8 cellular contexts compared by ENCODE assay signal in the genomic region with DNA sequence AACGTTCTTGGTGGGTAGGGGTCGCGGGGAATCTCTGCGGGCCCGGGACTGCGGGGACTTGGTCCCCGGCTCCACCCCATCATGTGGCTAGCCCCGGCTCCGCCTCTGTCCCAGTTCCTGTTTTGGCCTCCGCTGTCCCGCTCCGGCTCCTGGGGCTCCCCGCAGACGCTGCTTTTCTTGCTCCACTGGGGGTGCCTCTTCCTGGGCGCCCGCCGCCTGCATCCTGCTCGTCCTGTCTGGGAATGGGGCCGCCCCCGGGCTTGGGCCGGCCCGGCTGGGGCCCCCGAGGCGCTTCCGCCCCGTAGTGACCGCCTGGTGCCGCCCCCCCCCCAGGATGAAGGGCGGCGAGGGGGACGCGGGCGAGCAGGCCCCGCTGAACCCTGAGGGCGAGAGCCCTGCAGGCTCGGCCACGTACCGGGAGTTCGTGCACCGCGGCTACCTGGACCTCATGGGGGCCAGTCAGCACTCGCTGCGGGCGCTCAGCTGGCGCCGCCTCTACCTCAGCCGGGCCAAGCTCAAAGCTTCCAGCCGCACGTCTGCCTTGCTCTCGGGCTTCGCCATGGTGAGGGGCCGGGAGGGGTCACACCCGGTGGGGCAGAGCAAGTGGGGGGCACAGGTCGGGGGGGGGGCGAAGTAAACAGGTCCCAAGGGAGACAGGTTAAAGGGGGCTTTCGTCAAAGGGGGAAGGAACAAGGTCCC. TPM values are rescaled to one million over a fixed set of nuclear protein-coding genes. Genes with fewer than 3 reads are reported as not detected.
A peak's percentile ranks its signal among the peaks of the same experiment; 100 is the strongest.
DNase-seq lines count a peak whose midpoint lies in the region; ATAC-seq and TF ChIP-seq lines count a peak whose summit lies in the region.

TSS of gene ORAI3 (plus strand) at position 113 of the 699 bp plus-strand sequence. CDS start at position 335, 222 bp downstream.

- TF ChIP-seq CTCF in breast epithelium (IDR thresholded peaks at IDR 0.05) = no peak

- DNase-seq in DMS114 treated with DMSO at 0.1 percent for 48 hours (lab: John Stamatoyannopoulos, UW; ENCODE audit: unreplicated experiment) (peak; percentile 50), SKM-1 treated with dmso at 0.1 percent for 144 hours (lab: John Stamatoyannopoulos, UW; ENCODE audit: unreplicated experiment) (peak; percentile 88), breast epithelium (ENCODE audit: low spot score in 2 of 2) (peak; percentile 68 to 76), sciatic nerve (ENCODE audit: low spot score) (peak; percentile 90)

- H3K9me3 ChIP-seq in breast epithelium = no peaks in the 10 kb centered on the region
- no peaks in the 10 kb centered on the region for H3K9me3 ChIP-seq in iPS-18a (ENCODE audit: control insufficient read depth, low read depth, low read length)

- peak; percentile 56 for ATAC-seq in GM19438 (IDR thresholded peaks at IDR 0.05; ENCODE audit: low read depth, unreplicated experiment)
- peak; percentile 59 for ATAC-seq in HG03571 (IDR thresholded peaks at IDR 0.05; ENCODE audit: unreplicated experiment)
- ATAC-seq in sciatic nerve = peak; percentile 66
- ATAC-seq in HG02970 (IDR thresholded peaks at IDR 0.05; ENCODE audit: low FRiP score, unreplicated experiment) = no peak

- no peaks in the 10 kb centered on the region for H3K36me3 ChIP-seq in breast epithelium
- peaks cover 9% of the 10 kb centered on the region for H3K36me3 ChIP-seq in iPS-18a (ENCODE audit: control insufficient read depth, low read depth, low read length)

- TF ChIP-seq POLR2A in breast epithelium (IDR thresholded peaks at IDR 0.05) = no peak

- H3K4me3 ChIP-seq in breast epithelium = peak within 1 kb of the TSS; percentile 84 to 98 (median 98)
- peak within 1 kb of the TSS; percentile 91 for H3K4me3 ChIP-seq in iPS-18a (ENCODE audit: low read length)

- intact Hi-C loops in breast epithelium (cut with DNase I; ENCODE audit: low total_unique reads) (loop anchor here (10.0 kb wide), 1 partner anchor 86 kb away; the partner anchor contains the start of gene STX4), sciatic nerve (cut with DNase I) (no loop called here)

- peak within 1 kb of the TSS; percentile 93 for H3K9ac ChIP-seq in iPS-18a (ENCODE audit: low read length)

- H3K27ac ChIP-seq in breast epithelium (peak within 1 kb of the TSS; percentile 91 to 94), iPS-18a (ENCODE audit: low read length) (peak within 1 kb of the TSS; percentile 98)

- H3K27me3 ChIP-seq in breast epithelium (no peaks in the 10 kb centered on the region), iPS-18a (ENCODE audit: control insufficient read depth, insufficient read depth, low read length) (no peaks in the 10 kb centered on the region)

- peaks cover 8 to 14% of the 10 kb centered on the region in 2 donors for H3K4me1 ChIP-seq in breast epithelium
- H3K4me1 ChIP-seq in iPS-18a (ENCODE audit: control insufficient read depth, low read depth, low read length) = peaks cover 24% of the 10 kb centered on the region

RNA-seq across cellular contexts. Expression of gene ORAI3, which starts in this region (rescaled TPM):
- total RNA-seq in breast epithelium = 10 to 100 TPM; 20.0 to 40.5 (median 25.9) TPM
- total RNA-seq in sciatic nerve = 21.8 TPM
